In the genomic region with DNA sequence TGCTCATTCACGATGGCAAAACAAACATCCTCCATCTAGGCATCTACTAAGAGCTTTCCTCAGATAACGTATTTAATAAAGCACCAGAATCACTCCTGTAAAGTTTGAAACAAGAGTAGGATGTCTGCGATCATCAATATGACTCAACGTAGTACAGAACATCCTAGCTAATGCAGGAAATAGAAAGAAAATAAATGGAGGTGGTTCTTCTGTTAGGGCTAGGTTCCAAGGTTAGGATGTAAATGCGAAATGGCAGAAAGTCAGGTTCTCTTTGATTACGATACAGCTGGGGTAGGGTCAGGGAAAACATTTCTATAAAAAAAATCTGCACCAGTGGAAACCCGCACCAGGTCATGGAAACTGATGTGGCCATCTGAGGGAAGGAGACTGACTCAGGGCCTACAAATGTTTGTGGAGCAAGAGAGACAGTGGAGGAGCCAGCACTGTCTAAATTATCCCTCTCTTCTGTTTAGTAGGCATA, we compare ENCODE assay signal across 15 cellular contexts. TPM values are rescaled to one million over a fixed set of nuclear protein-coding genes. Genes with fewer than 3 reads are reported as not detected.
DNase-seq lines count a peak whose midpoint lies in the region; ATAC-seq, FAIRE-seq and TF ChIP-seq lines count a peak whose summit lies in the region.
"Had no signal": no experiment of that assay in that cellular context is flagged by ENCODE, and none has a peak within 500 bp of the region (broad histone marks: within the 10 kb centered on the region; RNA-seq: fewer than 3 reads in every experiment).

No MANE protein-coding gene starts in this region.

- no peak for FAIRE-seq in HepG2 (lab: Jason Lieb, UNC)
- FAIRE-seq: A204.1 had no signal

- H3K9me3 Mint-ChIP-seq in activated CD4-positive, alpha-beta T cell treated with anti-CD3 and anti-CD28 coated beads, Interleukin-2, amount 10 ng/mL, durations not matched to agents 24 days and 14 days: no peaks in the 10 kb centered on the region
- H3K9me3 Mint-ChIP-seq in CD4-positive, alpha-beta T cell: no peaks in the 10 kb centered on the region
- H3K9me3 Mint-ChIP-seq: naive B cell had no signal

- no peak overlapping the region for H3K4me3 ChIP-seq in SK-N-SH (ENCODE audit: low read depth in 2 of 2, low read length in 1 of 2)
- no peak overlapping the region for H3K4me3 ChIP-seq in epithelial cell of esophagus (ENCODE audit: low read length)
- no peak overlapping the region for H3K4me3 ChIP-seq in psoas muscle
- H3K4me3 ChIP-seq in HepG2 (replicated peaks in 1 of 3; ENCODE audit: insufficient read depth in 1 of 3, low read depth in 2 of 3, low read length in 3 of 3): no peak overlapping the region
- H3K4me3 ChIP-seq: adrenal gland, HAP-1, skin epidermis, tibial nerve had no signal

- DNase-seq in activated CD4-positive, alpha-beta T cell treated with anti-CD3 and anti-CD28 coated beads, Interleukin-2, amount 10 ng/mL, durations not matched to agents 24 days and 14 days: no peak
- no peak for DNase-seq in activated CD4-positive, alpha-beta T cell treated with anti-CD3 and anti-CD28 coated beads, Interleukin-2, amount 50 U/mL, for 48 hours
- DNase-seq in SK-N-SH (no peak), epithelial cell of esophagus (ENCODE audit: low read depth) (peak; percentile 32), psoas muscle (no peak), HepG2 (ENCODE audit: low spot score) (no peak), erythroblast (lab: John Stamatoyannopoulos, UW) (no peak)
- DNase-seq in CD4-positive, alpha-beta T cell: no peak
- DNase-seq: adrenal gland, naive B cell, SW 1271 had no signal

- H3K27me3 ChIP-seq in SK-N-SH (ENCODE audit: insufficient read depth): no peaks in the 10 kb centered on the region
- H3K27me3 ChIP-seq in psoas muscle (ENCODE audit: insufficient read depth in 3 of 3, low read length in 2 of 3): no peaks in the 10 kb centered on the region
- no peaks in the 10 kb centered on the region for H3K27me3 ChIP-seq in HepG2 (ENCODE audit: control insufficient read depth in 1 of 2, insufficient read depth in 2 of 2, low read length in 2 of 2)
- H3K27me3 ChIP-seq in CD4-positive, alpha-beta T cell (ENCODE audit: control insufficient read depth, insufficient read depth, low read length): no peaks in the 10 kb centered on the region
- H3K27me3 ChIP-seq: adrenal gland, tibial nerve had no signal

- POLR2A ChIA-PET in SK-N-SH (lab: Yijun Ruan, JAX): no interaction called here
- POLR2A ChIA-PET in HepG2 (lab: Yijun Ruan, JAX): no interaction called here
- POLR2A ChIA-PET in CD4-positive, alpha-beta T cell (lab: Charles Lee): interaction anchor here (1.9 kb wide), 1 partner anchor 29 kb away, joined by 4 read pairs; the partner anchor contains the start of gene CCDC6

- no peaks in the 10 kb centered on the region for H3K36me3 ChIP-seq in SK-N-SH (replicated peaks in 1 of 2; ENCODE audit: control insufficient read depth in 1 of 2, insufficient read depth in 2 of 2, low read length in 1 of 2)
- H3K36me3 ChIP-seq in psoas muscle (ENCODE audit: insufficient read depth in 1 of 2, low read depth in 1 of 2): no peaks in the 10 kb centered on the region
- no peaks in the 10 kb centered on the region; a peak in 1 of 5 replicates for H3K36me3 ChIP-seq in HepG2 (replicated peaks in 1 of 2; ENCODE audit: control insufficient read depth in 1 of 2, insufficient read depth in 2 of 2, low read length in 2 of 2)
- H3K36me3 ChIP-seq: adrenal gland, HAP-1, tibial nerve had no signal

- peak overlapping the region; percentile 42 for H3K4me3 Mint-ChIP-seq in activated CD4-positive, alpha-beta T cell treated with anti-CD3 and anti-CD28 coated beads, Interleukin-2, amount 10 ng/mL, durations not matched to agents 24 days and 14 days
- H3K4me3 Mint-ChIP-seq in CD4-positive, alpha-beta T cell: no peak overlapping the region

- H3K9me3 ChIP-seq in SK-N-SH (no peaks in the 10 kb centered on the region), psoas muscle (no peaks in the 10 kb centered on the region), HepG2 (ENCODE audit: low read length) (no peaks in the 10 kb centered on the region)
- H3K9me3 ChIP-seq in CD4-positive, alpha-beta T cell (ENCODE audit: control insufficient read depth, low read length): no peaks in the 10 kb centered on the region
- H3K9me3 ChIP-seq: adrenal gland, HAP-1, tibial nerve had no signal

- TF ChIP-seq CTCF in SK-N-SH (IDR thresholded peaks at IDR 0.05) (no peak), epithelial cell of esophagus (IDR thresholded peaks at IDR 0.05; ENCODE audit: insufficient read depth, low read depth, low read length, missing control alignments) (no peak), psoas muscle (IDR thresholded peaks at IDR 0.05) (no peak), HepG2 (CRISPR knock-in tag; IDR thresholded peaks at IDR 0.05) (no peak)
- TF ChIP-seq CTCF in CD4-positive, alpha-beta T cell (IDR thresholded peaks at IDR 0.05): no peak

- H3K4me1 ChIP-seq in SK-N-SH (ENCODE audit: control insufficient read depth in 1 of 2, insufficient read depth in 2 of 2, low read depth in 1 of 2, low read length in 1 of 2): peaks cover 8 to 12% of the 10 kb centered on the region in 2 experiments; a peak in 3 of 4 replicates
- peaks cover 58% of the 10 kb centered on the region for H3K4me1 ChIP-seq in psoas muscle
- H3K4me1 ChIP-seq in HepG2 (ENCODE audit: insufficient read depth, low read length): peaks cover 29% of the 10 kb centered on the region
- H3K4me1 ChIP-seq: HAP-1 had no signal

- peak overlapping the region in 1 of 2 experiments; percentile 62; a peak in 3 of 4 replicates for H3K27ac ChIP-seq in SK-N-SH (ENCODE audit: low read depth in 2 of 2, low read length in 1 of 2)
- H3K27ac ChIP-seq in psoas muscle: peak overlapping the region; percentile 6
- no peak overlapping the region for H3K27ac ChIP-seq in HepG2 (ENCODE audit: extremely low read length, insufficient read depth, low read length)
- no peak overlapping the region for H3K27ac ChIP-seq in CD4-positive, alpha-beta T cell (ENCODE audit: low read depth, low read length)
- H3K27ac ChIP-seq: adrenal gland, skin epidermis, tibial nerve had no signal

- H3K9me2 ChIP-seq in SK-N-SH: no peaks in the 10 kb centered on the region

- BruUV-seq in HepG2 (replicated peaks; lab: Mats Ljungman, UMichigan): no TSS peak

- no peak for TF ChIP-seq RAD21 in SK-N-SH (IDR thresholded peaks at IDR 0.05; ENCODE audit: low read length)
- TF ChIP-seq RAD21 in HepG2 (CRISPR knock-in tag; IDR thresholded peaks at IDR 0.05): no peak

- 70% methylated on average over 7 of the region's 7 CpGs for WGBS in SK-N-SH (ENCODE audit: low lambda C conversion rate)
- 80 to 91% (median 89%) methylated on average over 7 of the region's 7 CpGs for WGBS in psoas muscle, 3 donors
- 88% methylated on average over 7 of the region's 7 CpGs for WGBS in HepG2 (ENCODE audit: low lambda C conversion rate)

- peak overlapping the region; percentile 88 for H3K27ac Mint-ChIP-seq in activated CD4-positive, alpha-beta T cell treated with anti-CD3 and anti-CD28 coated beads, Interleukin-2, amount 10 ng/mL, durations not matched to agents 24 days and 14 days
- H3K27ac Mint-ChIP-seq in CD4-positive, alpha-beta T cell: no peak overlapping the region

- peaks cover 18% of the 10 kb centered on the region for H3F3A ChIP-seq in SK-N-SH (replicated peaks; ENCODE audit: insufficient read depth)

- no peak overlapping the region for H2AFZ ChIP-seq in SK-N-SH (ENCODE audit: low read depth)
- H2AFZ ChIP-seq in HepG2 (ENCODE audit: low read length): no peak overlapping the region

- TF ChIP-seq EP300 in SK-N-SH (IDR thresholded peaks at IDR 0.05; ENCODE audit: borderline replicate concordance in 1 of 2, low read depth in 1 of 2, low read length in 1 of 2): no peak
- no peak for TF ChIP-seq EP300 in HepG2 (IDR thresholded peaks at IDR 0.05; ENCODE audit: low read depth in 2 of 2, low read length in 2 of 2)
- no peak for TF ChIP-seq EP300 in HepG2 (CRISPR knock-in tag; IDR thresholded peaks at IDR 0.05; ENCODE audit: borderline replicate concordance)

- H3K4me2 ChIP-seq in SK-N-SH (peak overlapping the region; percentile 28; the same call in 1 of the 2 replicates), HepG2 (ENCODE audit: low read depth, low read length) (no peak overlapping the region)

- peaks cover 82% of the 10 kb centered on the region for H3K79me2 ChIP-seq in SK-N-SH (ENCODE audit: insufficient read depth)
- peaks cover 73% of the 10 kb centered on the region for H3K79me2 ChIP-seq in HepG2 (ENCODE audit: insufficient read depth, low read length)

- H3K9ac ChIP-seq in SK-N-SH (no peak overlapping the region), HepG2 (ENCODE audit: insufficient read depth, low read depth, low read length) (no peak overlapping the region)

- H4K20me1 ChIP-seq in SK-N-SH (ENCODE audit: insufficient read depth): peaks cover 18% of the 10 kb centered on the region; the same call in 1 of the 2 replicates
- no peaks in the 10 kb centered on the region; the same call in 1 of the 2 replicates for H4K20me1 ChIP-seq in HepG2 (ENCODE audit: insufficient read depth, low read length)

- no peaks in the 10 kb centered on the region for H3K27me3 Mint-ChIP-seq in activated CD4-positive, alpha-beta T cell treated with anti-CD3 and anti-CD28 coated beads, Interleukin-2, amount 10 ng/mL, durations not matched to agents 24 days and 14 days
- H3K27me3 Mint-ChIP-seq in CD4-positive, alpha-beta T cell: no peaks in the 10 kb centered on the region
- H3K27me3 Mint-ChIP-seq: naive B cell had no signal

- in situ Hi-C loops in HepG2 (cut with HindIII; ENCODE audit: extremely low pct_ligation_motif_present, low pct_unique_long_range_greater_than_20kb): no loop called here

- peaks cover 69% of the 10 kb centered on the region for H3K4me1 Mint-ChIP-seq in activated CD4-positive, alpha-beta T cell treated with anti-CD3 and anti-CD28 coated beads, Interleukin-2, amount 10 ng/mL, durations not matched to agents 24 days and 14 days
- H3K4me1 Mint-ChIP-seq in CD4-positive, alpha-beta T cell (ENCODE audit: low read depth): peaks cover 86% of the 10 kb centered on the region

- ATAC-seq in psoas muscle (peak; percentile 60 to 93 (median 88)), HepG2 (no peak)
- no peak for ATAC-seq in CD4-positive, alpha-beta T cell (ENCODE audit: poor library complexity)

- TF ChIP-seq POLR2A in HepG2 (IDR thresholded peaks at IDR 0.05; ENCODE audit: insufficient read depth in 1 of 2, low read depth in 2 of 2, low read length in 2 of 2) (no peak), erythroblast (IDR thresholded peaks at IDR 0.05; ENCODE audit: low read length) (no peak)

- intact Hi-C loops in activated CD4-positive, alpha-beta T cell treated with anti-CD3 and anti-CD28 coated beads, Interleukin-2, amount 10 ng/mL, durations not matched to agents 24 days and 14 days (cut with micrococcal nuclease): loop anchor here (5.0 kb wide), 1 partner anchor 155 kb away; no protein-coding TSS in a partner anchor
- intact Hi-C loops in psoas muscle (cut with DNase I): no loop called here
- intact Hi-C loops in HepG2 (cut with micrococcal nuclease; ENCODE audit: unreplicated experiment): no loop called here
- intact Hi-C loops in CD4-positive, alpha-beta T cell (cut with DNase I, micrococcal nuclease): no loop called here

- CTCF ChIA-PET in SK-N-SH (lab: Yijun Ruan, JAX): interaction anchor here (1.4 kb wide), 1 partner anchor 29 kb away, joined by 4 read pairs; the partner anchor contains the start of gene CCDC6
- CTCF ChIA-PET in HepG2 (lab: Yijun Ruan, JAX; ENCODE audit: low intra/inter-chr PET ratio, low total read pairs): no interaction called here
- CTCF ChIA-PET in CD4-positive, alpha-beta T cell (lab: Charles Lee): interaction anchor here (2.0 kb wide), 1 partner anchor 12 kb away, joined by 10 read pairs; no protein-coding TSS in a partner anchor

- H3K36me3 Mint-ChIP-seq in activated CD4-positive, alpha-beta T cell treated with anti-CD3 and anti-CD28 coated beads, Interleukin-2, amount 10 ng/mL, durations not matched to agents 24 days and 14 days (ENCODE audit: low read depth): peaks cover 30% of the 10 kb centered on the region
- peaks cover 6% of the 10 kb centered on the region for H3K36me3 Mint-ChIP-seq in CD4-positive, alpha-beta T cell (ENCODE audit: low read depth)
- H3K36me3 Mint-ChIP-seq: naive B cell had no signal

RNA-seq across cellular contexts. Expression of gene CCDC6, which starts 29.1 kb away (rescaled TPM):
- total RNA-seq in activated CD4-positive, alpha-beta T cell treated with anti-CD3 and anti-CD28 coated beads, Interleukin-2, amount 10 ng/mL, durations not matched to agents 24 days and 14 days: 83.2 and 85.1 TPM in 2 replicates
- polyA plus RNA-seq in SK-N-SH (2012; rRNA removed) (10.8 and 12.7 TPM in 2 replicates), psoas muscle (10 to 100 TPM in 2 of 3 donors, 1 to 10 TPM in 1; 9.2 to 31.6 (median 11.3) TPM), HepG2 (2011; rRNA removed) (15.4 and 17.9 TPM in 2 replicates)
- polyA plus RNA-seq in SK-N-SH (2012; cell fraction: cytosol; rRNA removed): 13.4 and 14.1 TPM in 2 replicates
- 4.9 and 9.8 TPM in 2 replicates for polyA plus RNA-seq in SK-N-SH (2012; cell fraction: nucleus; rRNA removed)
- total RNA-seq in psoas muscle (10 to 100 TPM; 14.5 to 40.1 (median 23.0) TPM), HepG2 (2016; rRNA removed; fragmentation: Illumina TruSeq; extraction: Trizol) (18.3 and 34.1 TPM in 2 replicates)
- total RNA-seq in HepG2 (2016; cell fraction: cytosol; rRNA removed; fragmentation: Illumina TruSeq; extraction: Trizol; ENCODE audit: low read depth): 4.9 and 5.1 TPM in 2 replicates
- 17.2 and 31.8 TPM in 2 replicates for total RNA-seq in HepG2 (2016; cell fraction: insoluble cytoplasmic fraction; rRNA removed; fragmentation: Illumina TruSeq; extraction: Trizol)
- total RNA-seq in HepG2 (2016; cell fraction: membrane; rRNA removed; fragmentation: Illumina TruSeq; extraction: Trizol): 24.4 and 29.6 TPM in 2 replicates
- total RNA-seq in HepG2 (2016; cell fraction: nucleus; rRNA removed; fragmentation: Illumina TruSeq; extraction: Trizol): 22.7 and 23.4 TPM in 2 replicates
- polyA plus RNA-seq in HepG2 (2011; cell fraction: cytosol; rRNA removed): 12.4 and 14.6 TPM in 2 replicates
- 6.3 and 7.6 TPM in 2 replicates for polyA plus RNA-seq in HepG2 (2011; cell fraction: nucleus; rRNA removed)
- 15.0 and 16.0 TPM in 2 replicates for polyA plus RNA-seq in HepG2 (2012)
- 4.1 and 4.6 TPM in 2 replicates for polyA plus RNA-seq in HepG2 (2016; cell fraction: cytosol; fragmentation: Illumina TruSeq; extraction: Trizol; ENCODE audit: low read depth)
- 30.5 and 32.8 TPM in 2 replicates for polyA plus RNA-seq in HepG2 (2016; cell fraction: insoluble cytoplasmic fraction; fragmentation: Illumina TruSeq; extraction: Trizol; ENCODE audit: low read depth)
- polyA plus RNA-seq in HepG2 (2016; cell fraction: membrane; fragmentation: Illumina TruSeq; extraction: Trizol; ENCODE audit: low read depth): 14.5 and 19.3 TPM in 2 replicates
- polyA plus RNA-seq in HepG2 (2016; cell fraction: nucleus; fragmentation: Illumina TruSeq; extraction: Trizol; ENCODE audit: insufficient read depth, low read depth): 17.8 and 18.7 TPM in 2 replicates
- 30.5 and 36.4 TPM in 2 replicates for polyA minus RNA-seq in HepG2 (2011; rRNA and poly(A)+ RNA removed; ENCODE audit: low replicate concordance)
- 29.7 and 30.0 TPM in 2 replicates for polyA minus RNA-seq in HepG2 (2011; cell fraction: cytosol; rRNA and poly(A)+ RNA removed)
- 26.0 and 32.1 TPM in 2 replicates for polyA minus RNA-seq in HepG2 (2011; cell fraction: nucleus; rRNA and poly(A)+ RNA removed)
- 10 to 100 TPM; 21.6 to 22.1 TPM for total RNA-seq in CD4-positive, alpha-beta T cell

Comparison
In these comparisons a context has a peak if more than half of its experiments do, and no peak if none do; other contexts are left out.
1. ATAC-seq: peak in psoas muscle (4 of 4); none in HepG2 (single experiment) and CD4-positive, alpha-beta T cell (single experiment).